39 cellular contexts compared by ENCODE assay signal in the genomic region with DNA sequence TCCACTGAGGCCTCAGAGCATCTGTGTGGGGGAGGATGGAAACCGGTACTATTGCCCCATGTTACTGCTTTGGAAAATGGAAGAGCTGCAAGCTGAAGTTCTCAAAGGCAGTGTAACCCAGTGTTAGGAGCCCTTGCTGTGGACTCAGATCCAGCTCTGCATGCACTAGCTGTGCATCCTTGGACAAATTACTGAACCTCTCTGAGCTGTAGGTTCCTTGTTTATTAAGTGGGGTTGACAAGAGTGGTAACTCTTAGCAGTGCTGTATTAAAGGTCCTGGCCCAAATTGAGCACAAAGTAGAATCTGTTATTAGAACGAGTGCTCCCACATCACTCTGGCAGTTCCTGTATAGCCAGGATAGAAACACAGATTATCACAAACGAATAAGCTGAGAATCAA.
"Had no signal": no experiment of that assay in that cellular context is flagged by ENCODE, and none has a peak within 500 bp of the region (broad histone marks: within the 10 kb centered on the region; RNA-seq: fewer than 3 reads in every experiment).

No MANE protein-coding gene starts in this region.

- H3K27me3 ChIP-seq: adrenal gland, ascending aorta, brain microvascular endothelial cell, breast epithelium, cardiac muscle cell had no signal

- H3K27ac Mint-ChIP-seq: activated naive CD4-positive, alpha-beta T cell treated with anti-CD3 and anti-CD28 coated beads for 36 hours; activated naive CD4-positive, alpha-beta T cell treated with anti-CD3 and anti-CD28 coated beads, Interleukin-2, amount 10 ng/mL, durations not matched to agents 7 days and 5 days; activated naive CD4-positive, alpha-beta T cell treated with anti-CD3 and anti-CD28 coated beads, Interleukin-2, amount 50 U/mL, for 24 hours; activated naive CD8-positive, alpha-beta T cell; activated naive CD8-positive, alpha-beta T cell treated with anti-CD3 and anti-CD28 coated beads for 36 hours; activated naive CD8-positive, alpha-beta T cell treated with anti-CD3 and anti-CD28 coated beads, Interleukin-2, amount 10 ng/mL, durations not matched to agents 7 days and 5 days; activated naive CD8-positive, alpha-beta T cell treated with anti-CD3 and anti-CD28 coated beads, Interleukin-2, amount 50 U/mL, for 24 hours; activated T-cell treated with anti-CD3 and anti-CD28 coated beads, Interleukin-2, amount 50 U/mL, for 24 hours; activated T-cell treated with anti-CD3 and anti-CD28 coated beads, Interleukin-2, amount 50 U/mL, for 72 hours; activated T-helper 1 cell treated with anti-CD3 and anti-CD28 coated beads, Interleukin-12 subunit alpha, Interleukin-12 subunit beta, Interleukin-2, Interleukin-4 antibody, amounts not matched to agents 30 ng/mL and 10 ng/mL and 1 ng/mL, durations not matched to agents 14 hours and 24 hours and 36 hours; activated T-helper 17 cell treated with anti-CD3 and anti-CD28 coated beads, Interleukin-2, amount 50 U/mL, for 72 hours; activated T-helper 2 cell treated with anti-CD3 and anti-CD28 coated beads, Interferon-gamma antibody, Interleukin-2, Interleukin-4, amounts not matched to agents 10 μg/mL and 5 μg/mL and 100 μg/mL, durations not matched to agents 14 hours and 24 hours and 36 hours; brain had no signal

- H3K9me3 Mint-ChIP-seq: activated naive CD4-positive, alpha-beta T cell treated with anti-CD3 and anti-CD28 coated beads for 36 hours; activated naive CD4-positive, alpha-beta T cell treated with anti-CD3 and anti-CD28 coated beads, Interleukin-2, amount 10 ng/mL, durations not matched to agents 7 days and 5 days; activated naive CD4-positive, alpha-beta T cell treated with anti-CD3 and anti-CD28 coated beads, Interleukin-2, amount 50 U/mL, for 24 hours; activated naive CD4-positive, alpha-beta T cell treated with anti-CD3 and anti-CD28 coated beads, Interleukin-2, amount 50 U/mL, for 72 hours; activated naive CD8-positive, alpha-beta T cell treated with anti-CD3 and anti-CD28 coated beads for 36 hours; activated naive CD8-positive, alpha-beta T cell treated with anti-CD3 and anti-CD28 coated beads, Interleukin-2, amount 50 U/mL, for 24 hours; activated T-cell treated with anti-CD3 and anti-CD28 coated beads, Interleukin-2, amount 50 U/mL, for 24 hours; activated T-cell treated with anti-CD3 and anti-CD28 coated beads, Interleukin-2, amount 50 U/mL, for 4 hours; activated T-cell treated with anti-CD3 and anti-CD28 coated beads, Interleukin-2, amount 50 U/mL, for 72 hours; activated T-helper 1 cell treated with anti-CD3 and anti-CD28 coated beads, Interleukin-12 subunit alpha, Interleukin-12 subunit beta, Interleukin-2, Interleukin-4 antibody, amounts not matched to agents 30 ng/mL and 10 ng/mL and 1 ng/mL, durations not matched to agents 14 hours and 24 hours and 36 hours; activated T-helper 17 cell treated with anti-CD3 and anti-CD28 coated beads, Interleukin-2, amount 50 U/mL, for 72 hours; activated T-helper 2 cell treated with anti-CD3 and anti-CD28 coated beads, Interferon-gamma antibody, Interleukin-2, Interleukin-4, amounts not matched to agents 10 μg/mL and 5 μg/mL and 100 μg/mL, durations not matched to agents 14 hours and 24 hours and 36 hours; central memory CD8-positive, alpha-beta T cell had no signal

- H3K4me1 ChIP-seq: adrenal gland, ascending aorta, breast epithelium had no signal

- FAIRE-seq: astrocyte, bronchial epithelial cell had no signal

- H3K36me3 ChIP-seq: adrenal gland, ascending aorta, brain microvascular endothelial cell, breast epithelium, cardiac muscle cell had no signal

- H3K4me3 Mint-ChIP-seq: activated naive CD4-positive, alpha-beta T cell treated with anti-CD3 and anti-CD28 coated beads for 36 hours; activated naive CD4-positive, alpha-beta T cell treated with anti-CD3 and anti-CD28 coated beads, Interleukin-2, amount 10 ng/mL, durations not matched to agents 7 days and 5 days; activated naive CD4-positive, alpha-beta T cell treated with anti-CD3 and anti-CD28 coated beads, Interleukin-2, amount 50 U/mL, for 24 hours; activated naive CD8-positive, alpha-beta T cell; activated naive CD8-positive, alpha-beta T cell treated with anti-CD3 and anti-CD28 coated beads for 36 hours; activated naive CD8-positive, alpha-beta T cell treated with anti-CD3 and anti-CD28 coated beads, Interleukin-2, amount 10 ng/mL, durations not matched to agents 7 days and 5 days; activated naive CD8-positive, alpha-beta T cell treated with anti-CD3 and anti-CD28 coated beads, Interleukin-2, amount 50 U/mL, for 24 hours; activated T-cell treated with anti-CD3 and anti-CD28 coated beads, Interleukin-2, amount 50 U/mL, for 24 hours; activated T-cell treated with anti-CD3 and anti-CD28 coated beads, Interleukin-2, amount 50 U/mL, for 4 hours; activated T-cell treated with anti-CD3 and anti-CD28 coated beads, Interleukin-2, amount 50 U/mL, for 72 hours; activated T-helper 1 cell treated with anti-CD3 and anti-CD28 coated beads, Interleukin-12 subunit alpha, Interleukin-12 subunit beta, Interleukin-2, Interleukin-4 antibody, amounts not matched to agents 30 ng/mL and 10 ng/mL and 1 ng/mL, durations not matched to agents 14 hours and 24 hours and 36 hours; activated T-helper 17 cell treated with anti-CD3 and anti-CD28 coated beads, Interleukin-2, amount 50 U/mL, for 72 hours; brain; central memory CD8-positive, alpha-beta T cell had no signal

- H3K4me3 ChIP-seq: adrenal gland, ascending aorta, breast epithelium, cardiac muscle cell had no signal

- H3K27me3 Mint-ChIP-seq: activated naive CD4-positive, alpha-beta T cell treated with anti-CD3 and anti-CD28 coated beads, Interleukin-2, amount 50 U/mL, for 24 hours; activated naive CD8-positive, alpha-beta T cell; activated naive CD8-positive, alpha-beta T cell treated with anti-CD3 and anti-CD28 coated beads for 36 hours; activated naive CD8-positive, alpha-beta T cell treated with anti-CD3 and anti-CD28 coated beads, Interleukin-2, amount 50 U/mL, for 24 hours; activated T-cell treated with anti-CD3 and anti-CD28 coated beads, Interleukin-2, amount 50 U/mL, for 24 hours; activated T-helper 17 cell treated with anti-CD3 and anti-CD28 coated beads, Interleukin-2, amount 50 U/mL, for 72 hours had no signal

- H3K9me3 ChIP-seq: adrenal gland, ascending aorta, breast epithelium had no signal

- H3K36me3 Mint-ChIP-seq: activated naive CD4-positive, alpha-beta T cell treated with anti-CD3 and anti-CD28 coated beads, Interleukin-2, amount 10 ng/mL, durations not matched to agents 7 days and 5 days; activated naive CD4-positive, alpha-beta T cell treated with anti-CD3 and anti-CD28 coated beads, Interleukin-2, amount 50 U/mL, for 24 hours; activated naive CD4-positive, alpha-beta T cell treated with anti-CD3 and anti-CD28 coated beads, Interleukin-2, amount 50 U/mL, for 72 hours; activated naive CD8-positive, alpha-beta T cell; activated naive CD8-positive, alpha-beta T cell treated with anti-CD3 and anti-CD28 coated beads for 36 hours; activated naive CD8-positive, alpha-beta T cell treated with anti-CD3 and anti-CD28 coated beads, Interleukin-2, amount 10 ng/mL, durations not matched to agents 7 days and 5 days; brain had no signal

- ATAC-seq: activated naive CD4-positive, alpha-beta T cell treated with anti-CD3 and anti-CD28 coated beads, Interleukin-2, amount 50 U/mL, for 72 hours; activated naive CD8-positive, alpha-beta T cell treated with anti-CD3 and anti-CD28 coated beads, Interleukin-2, amount 50 U/mL, for 24 hours; activated T-cell treated with anti-CD3 and anti-CD28 coated beads, Interleukin-2, amount 50 U/mL, for 4 hours; activated T-cell treated with anti-CD3 and anti-CD28 coated beads, Interleukin-2, amount 50 U/mL, for 72 hours; activated T-helper 17 cell treated with anti-CD3 and anti-CD28 coated beads, Interleukin-2, amount 50 U/mL, for 72 hours had no signal

- H3K4me1 Mint-ChIP-seq: activated naive CD4-positive, alpha-beta T cell treated with anti-CD3 and anti-CD28 coated beads, Interleukin-2, amount 10 ng/mL, durations not matched to agents 7 days and 5 days; activated naive CD4-positive, alpha-beta T cell treated with anti-CD3 and anti-CD28 coated beads, Interleukin-2, amount 50 U/mL, for 24 hours; activated naive CD8-positive, alpha-beta T cell treated with anti-CD3 and anti-CD28 coated beads, Interleukin-2, amount 10 ng/mL, durations not matched to agents 7 days and 5 days had no signal

- DNase-seq: activated effector memory CD4-positive, alpha-beta T cell treated with anti-CD3 and anti-CD28 coated beads, Interleukin-2, amount 50 U/mL, for 16 hours; activated effector memory CD4-positive, alpha-beta T cell treated with Interleukin-2 at 50 U/mL for 16 hours; activated gamma-delta T cell; activated gamma-delta T cell treated with Interleukin-2 at 50 U/mL for 16 hours; activated naive CD4-positive, alpha-beta T cell; activated naive CD4-positive, alpha-beta T cell treated with anti-CD3 and anti-CD28 coated beads for 36 hours; activated naive CD4-positive, alpha-beta T cell treated with anti-CD3 and anti-CD28 coated beads, Interleukin-2, amount 10 ng/mL, durations not matched to agents 7 days and 5 days; activated naive CD4-positive, alpha-beta T cell treated with anti-CD3 and anti-CD28 coated beads, Interleukin-2, amount 50 U/mL, for 16 hours; activated naive CD4-positive, alpha-beta T cell treated with Interleukin-2 at 50 U/mL for 16 hours; activated naive CD8-positive, alpha-beta T cell treated with anti-CD3 and anti-CD28 coated beads for 36 hours; activated naive CD8-positive, alpha-beta T cell treated with anti-CD3 and anti-CD28 coated beads, Interleukin-2, amount 10 ng/mL, durations not matched to agents 7 days and 5 days; activated naive CD8-positive, alpha-beta T cell treated with anti-CD3 and anti-CD28 coated beads, Interleukin-2, amount 50 U/mL, for 24 hours; activated T-cell treated with anti-CD3 and anti-CD28 coated beads, Interleukin-2, amount 50 U/mL, for 1 hour; activated T-cell treated with anti-CD3 and anti-CD28 coated beads, Interleukin-2, amount 50 U/mL, for 24 hours; activated T-cell treated with anti-CD3 and anti-CD28 coated beads, Interleukin-2, amount 50 U/mL, for 4 hours; activated T-cell treated with anti-CD3 and anti-CD28 coated beads, Interleukin-2, amount 50 U/mL, for 48 hours; activated T-cell treated with anti-CD3 and anti-CD28 coated beads, Interleukin-2, amount 50 U/mL, for 72 hours; adrenal gland; amniotic stem cell; amygdala; anterior cingulate cortex; aorta; brain microvascular endothelial cell; caudate nucleus; central memory CD4-positive, alpha-beta T cell; cerebellar nuclear complex had no signal

- H3K27ac ChIP-seq: adrenal gland, ascending aorta, brain microvascular endothelial cell, breast epithelium, cardiac muscle cell had no signal
